Comparison of ENCODE assay signal across 20 cellular contexts in the genomic region with DNA sequence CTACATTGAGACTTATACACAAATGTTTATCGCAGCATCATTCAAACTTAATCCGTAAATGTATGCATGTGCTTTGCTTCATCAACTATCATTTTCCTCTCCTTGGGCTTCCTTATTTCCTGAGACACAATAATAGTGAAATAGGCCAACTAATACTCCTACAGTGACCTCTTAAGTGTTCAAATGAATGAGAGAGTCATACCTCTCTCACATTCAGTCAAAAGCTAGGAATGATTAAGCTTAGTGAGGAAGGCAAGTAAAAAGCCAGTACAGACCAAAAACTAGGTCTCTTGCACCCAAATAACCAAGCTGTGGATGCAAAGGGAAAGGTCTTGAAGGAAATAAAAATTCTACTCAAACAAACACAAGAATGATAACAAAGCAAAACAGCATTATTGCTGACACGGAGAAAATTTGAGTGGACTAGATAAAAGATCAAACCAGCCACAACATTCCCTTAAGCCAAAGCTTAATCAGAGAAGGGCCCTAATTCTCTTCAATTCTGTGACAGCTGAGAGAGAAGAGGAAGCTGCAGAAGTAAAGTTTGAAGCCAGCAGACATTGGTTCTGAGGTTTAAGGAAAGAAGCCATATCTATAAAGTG.
DNase-seq lines count a peak whose midpoint lies in the region; ATAC-seq, FAIRE-seq and TF ChIP-seq lines count a peak whose summit lies in the region.
"Had no signal": no experiment of that assay in that cellular context is flagged by ENCODE, and none has a peak within 500 bp of the region (broad histone marks: within the 10 kb centered on the region; RNA-seq: fewer than 3 reads in every experiment).

No MANE protein-coding gene starts in this region.

- TSS peak; percentile 13 for BruUV-seq in GM12878 (replicated peaks; lab: Mats Ljungman, UMichigan)

- H3K27me3 Mint-ChIP-seq in activated T-cell treated with anti-CD3 and anti-CD28 coated beads, Interleukin-2, amount 50 U/mL, for 72 hours (ENCODE audit: low read depth) = no peaks in the 10 kb centered on the region
- no peaks in the 10 kb centered on the region for H3K27me3 Mint-ChIP-seq in stimulated activated memory B cell treated with anti-CD40 and anti-IgM and Interleukin-4, amounts not matched to agents 10 μg/mL and 1 μg/mL and 100 μg/mL, for 72 hours
- H3K27me3 Mint-ChIP-seq: type B pancreatic cell had no signal

- no peak for TF ChIP-seq CTCF in GM12878 (IDR thresholded peaks at IDR 0.05 in 2 of 3, conservative IDR thresholded peaks at IDR 0.05 in 1 of 3; ENCODE audit: control insufficient read depth in 2 of 3, extremely low read depth in 1 of 3, insufficient read depth in 1 of 3, low read depth in 3 of 3, low read length in 3 of 3)

- POLR2A ChIA-PET in GM12878 (lab: Charles Lee) = interaction anchor here (1.3 to 1.8 kb wide), 2 partner anchors 11 to 49 kb away, joined by 3 to 5 read pairs; no protein-coding TSS in a partner anchor

- H3K27ac Mint-ChIP-seq in activated T-cell treated with anti-CD3 and anti-CD28 coated beads, Interleukin-2, amount 50 U/mL, for 72 hours = peak overlapping the region; percentile 69
- peak overlapping the region; percentile 32 for H3K27ac Mint-ChIP-seq in stimulated activated memory B cell treated with anti-CD40 and anti-IgM and Interleukin-4, amounts not matched to agents 10 μg/mL and 1 μg/mL and 100 μg/mL, for 72 hours
- H3K27ac Mint-ChIP-seq: type B pancreatic cell had no signal

- RAD21 ChIA-PET in GM12878 (lab: Charles Lee; ENCODE audit: unreplicated experiment) = interaction anchor here (0.8 to 1.4 kb wide), 5 partner anchors 23 to 360 kb away, joined by 3 to 7 read pairs (median 4); no protein-coding TSS in a partner anchor

- H3K4me1 Mint-ChIP-seq in activated T-cell treated with anti-CD3 and anti-CD28 coated beads, Interleukin-2, amount 50 U/mL, for 72 hours (ENCODE audit: low read depth) = peaks cover 55% of the 10 kb centered on the region
- H3K4me1 Mint-ChIP-seq in stimulated activated memory B cell treated with anti-CD40 and anti-IgM and Interleukin-4, amounts not matched to agents 10 μg/mL and 1 μg/mL and 100 μg/mL, for 72 hours = peaks cover 41% of the 10 kb centered on the region

- no peak overlapping the region for H2AFZ ChIP-seq in GM12878 (ENCODE audit: control insufficient read depth, low read depth, low read length)

- no peak overlapping the region for H3K9ac ChIP-seq in GM12878 (ENCODE audit: control insufficient read depth, insufficient read depth, low read length)

- intact Hi-C loops in GM12878 (cut with micrococcal nuclease; ENCODE audit: unreplicated experiment) = no loop called here

- TF ChIP-seq EP300 in GM12878 (IDR thresholded peaks at IDR 0.05; ENCODE audit: borderline replicate concordance in 1 of 2, control insufficient read depth in 1 of 2, low read depth in 2 of 2, low read length in 2 of 2) = no peak

- H4K20me1 ChIP-seq in GM12878 (ENCODE audit: control insufficient read depth, insufficient read depth) = no peaks in the 10 kb centered on the region

- 32% methylated on average over 3 of the region's 3 CpGs for WGBS in GM12878 (ENCODE audit: insufficient coverage, insufficient replicate concordance, low lambda C conversion rate, missing lambda C conversion rate)

- peaks cover 13 to 27% of the 10 kb centered on the region in 2 donors for H3K36me3 Mint-ChIP-seq in activated T-cell treated with anti-CD3 and anti-CD28 coated beads, Interleukin-2, amount 50 U/mL, for 72 hours (ENCODE audit: insufficient read depth in 2 of 2)
- H3K36me3 Mint-ChIP-seq in stimulated activated memory B cell treated with anti-CD40 and anti-IgM and Interleukin-4, amounts not matched to agents 10 μg/mL and 1 μg/mL and 100 μg/mL, for 72 hours = peaks cover 66% of the 10 kb centered on the region

- no peaks in the 10 kb centered on the region for H3K9me3 Mint-ChIP-seq in activated T-cell treated with anti-CD3 and anti-CD28 coated beads, Interleukin-2, amount 50 U/mL, for 72 hours
- peaks cover under 1% of the 10 kb centered on the region for H3K9me3 Mint-ChIP-seq in stimulated activated memory B cell treated with anti-CD40 and anti-IgM and Interleukin-4, amounts not matched to agents 10 μg/mL and 1 μg/mL and 100 μg/mL, for 72 hours

- in situ Hi-C loops in GM12878 (cut with MboI) = no loop called here

- CTCF ChIA-PET in GM12878 (lab: Yijun Ruan, JAX) = interaction anchor here (0.7 to 2.5 kb wide), 6 partner anchors 11 to 276 kb away, joined by 3 to 10 read pairs (median 3); no protein-coding TSS in a partner anchor

- FAIRE-seq in GM12878 (lab: Jason Lieb, UNC) = no peak

- no peak overlapping the region for H3K4me2 ChIP-seq in GM12878 (ENCODE audit: control insufficient read depth, insufficient read depth)

- DNase-seq in activated T-cell treated with anti-CD3 and anti-CD28 coated beads, Interleukin-2, amount 50 U/mL, for 72 hours = no peak
- no peak for DNase-seq in activated T-cell treated with anti-CD3 and anti-CD28 coated beads, Interleukin-2, amount 50 U/mL, for 48 hours
- DNase-seq in GM12878 (ENCODE audit: low read depth, low spot score) (no peak), kidney glomerular epithelial cell (lab: John Stamatoyannopoulos, UW) (no peak), putamen (ENCODE audit: low spot score) (no peak)
- DNase-seq in stimulated activated CD4-positive, alpha-beta T cell treated with anti-CD3 and anti-CD28 coated beads, Interleukin-4, amount 100 ng/mL, for 1 hour = no peak
- DNase-seq: activated naive CD4-positive, alpha-beta T cell treated with Interleukin-2 at 50 U/mL for 16 hours; C1 segment of cervical spinal cord; cerebellar nuclear complex; left cardiac atrium; mesendoderm; NCI-H1048; NCI-H1930; NCI-H226; NCI-H774; right cardiac atrium had no signal

- H3K4me3 Mint-ChIP-seq in activated T-cell treated with anti-CD3 and anti-CD28 coated beads, Interleukin-2, amount 50 U/mL, for 72 hours = peak overlapping the region in 1 of 2 donors; percentile 81
- no peak overlapping the region for H3K4me3 Mint-ChIP-seq in stimulated activated memory B cell treated with anti-CD40 and anti-IgM and Interleukin-4, amounts not matched to agents 10 μg/mL and 1 μg/mL and 100 μg/mL, for 72 hours
- H3K4me3 Mint-ChIP-seq: type B pancreatic cell had no signal

- SMC1A ChIA-PET in GM12878 (lab: Charles Lee; ENCODE audit: uncharacterized antibody, unreplicated experiment) = interaction anchor here (0.7 to 4.4 kb wide), 13 partner anchors 11 to 360 kb away, joined by 3 to 23 read pairs (median 3); no protein-coding TSS in a partner anchor

- H3K27me3 ChIP-seq in GM12878 (replicated peaks in 1 of 2; ENCODE audit: control insufficient read depth in 2 of 2, insufficient read depth in 2 of 2, low read length in 1 of 2) = no peaks in the 10 kb centered on the region

- no peak for TF ChIP-seq RAD21 in GM12878 (IDR thresholded peaks at IDR 0.05; ENCODE audit: insufficient read depth, low read depth, low read length)

- H3K9me3 ChIP-seq in GM12878 (replicated peaks; ENCODE audit: control insufficient read depth, insufficient read depth, low read length) = peaks cover 5% of the 10 kb centered on the region

- H3K4me3 ChIP-seq in GM12878 = no peak overlapping the region

- no peaks in the 10 kb centered on the region for H3K4me1 ChIP-seq in GM12878 (ENCODE audit: control insufficient read depth, insufficient read depth, low read length)

- TF ChIP-seq POLR2A in GM12878 (IDR thresholded peaks at IDR 0.05; ENCODE audit: low read depth, low read length) = no peak

- H3K79me2 ChIP-seq in GM12878 (ENCODE audit: control insufficient read depth, insufficient read depth, low read length) = no peaks in the 10 kb centered on the region

- H3K27ac ChIP-seq in GM12878 (ENCODE audit: control insufficient read depth, insufficient read depth) = no peak overlapping the region

- H3K36me3 ChIP-seq in GM12878 (ENCODE audit: control insufficient read depth in 2 of 2, insufficient read depth in 2 of 2, low read length in 1 of 2) = peaks cover 2 to 9% of the 10 kb centered on the region in 2 experiments

- peak; percentile 71 to 75 for ATAC-seq in activated T-cell treated with anti-CD3 and anti-CD28 coated beads, Interleukin-2, amount 50 U/mL, for 72 hours (replicated peaks in 1 of 2)
- ATAC-seq in HG02610 (IDR thresholded peaks at IDR 0.05; ENCODE audit: unreplicated experiment) = peak; percentile 56
- ATAC-seq in GM12878 = peak; percentile 33
- ATAC-seq in stimulated activated memory B cell treated with anti-CD40 and anti-IgM and Interleukin-4, amounts not matched to agents 10 μg/mL and 1 μg/mL and 100 μg/mL, for 72 hours = no peak
- ATAC-seq: left cardiac atrium, right cardiac atrium, Right ventricle myocardium inferior had no signal

TF ChIP-seq in GM12878, 131 proteins besides CTCF, POLR2A, EP300 and RAD21 (continues in another document):
- TF ChIP-seq, protein P1, sequence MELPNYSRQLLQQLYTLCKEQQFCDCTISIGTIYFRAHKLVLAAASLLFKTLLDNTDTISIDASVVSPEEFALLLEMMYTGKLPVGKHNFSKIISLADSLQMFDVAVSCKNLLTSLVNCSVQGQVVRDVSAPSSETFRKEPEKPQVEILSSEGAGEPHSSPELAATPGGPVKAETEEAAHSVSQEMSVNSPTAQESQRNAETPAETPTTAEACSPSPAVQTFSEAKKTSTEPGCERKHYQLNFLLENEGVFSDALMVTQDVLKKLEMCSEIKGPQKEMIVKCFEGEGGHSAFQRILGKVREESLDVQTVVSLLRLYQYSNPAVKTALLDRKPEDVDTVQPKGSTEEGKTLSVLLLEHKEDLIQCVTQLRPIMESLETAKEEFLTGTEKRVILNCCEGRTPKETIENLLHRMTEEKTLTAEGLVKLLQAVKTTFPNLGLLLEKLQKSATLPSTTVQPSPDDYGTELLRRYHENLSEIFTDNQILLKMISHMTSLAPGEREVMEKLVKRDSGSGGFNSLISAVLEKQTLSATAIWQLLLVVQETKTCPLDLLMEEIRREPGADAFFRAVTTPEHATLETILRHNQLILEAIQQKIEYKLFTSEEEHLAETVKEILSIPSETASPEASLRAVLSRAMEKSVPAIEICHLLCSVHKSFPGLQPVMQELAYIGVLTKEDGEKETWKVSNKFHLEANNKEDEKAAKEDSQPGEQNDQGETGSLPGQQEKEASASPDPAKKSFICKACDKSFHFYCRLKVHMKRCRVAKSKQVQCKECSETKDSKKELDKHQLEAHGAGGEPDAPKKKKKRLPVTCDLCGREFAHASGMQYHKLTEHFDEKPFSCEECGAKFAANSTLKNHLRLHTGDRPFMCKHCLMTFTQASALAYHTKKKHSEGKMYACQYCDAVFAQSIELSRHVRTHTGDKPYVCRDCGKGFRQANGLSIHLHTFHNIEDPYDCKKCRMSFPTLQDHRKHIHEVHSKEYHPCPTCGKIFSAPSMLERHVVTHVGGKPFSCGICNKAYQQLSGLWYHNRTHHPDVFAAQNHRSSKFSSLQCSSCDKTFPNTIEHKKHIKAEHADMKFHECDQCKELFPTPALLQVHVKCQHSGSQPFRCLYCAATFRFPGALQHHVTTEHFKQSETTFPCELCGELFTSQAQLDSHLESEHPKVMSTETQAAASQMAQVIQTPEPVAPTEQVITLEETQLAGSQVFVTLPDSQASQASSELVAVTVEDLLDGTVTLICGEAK (IDR thresholded peaks at IDR 0.05; ENCODE audit: borderline replicate concordance) = no peak
- TF ChIP-seq PAX5 (IDR thresholded peaks at IDR 0.05; ENCODE audit: borderline replicate concordance, low read depth, low read length) (no peak), JUNB (IDR thresholded peaks at IDR 0.05) (peak; percentile 44; the same call in 1 of the 2 replicates), SUPT20H (IDR thresholded peaks at IDR 0.05; ENCODE audit: borderline replicate concordance, control insufficient read depth, low read depth, low read length) (no peak)
